In genomic region chr4:4805805-4806345, GRCh38 we compare ENCODE assay signal across 23 cellular contexts. TPM values are rescaled to one million over a fixed set of nuclear protein-coding genes. Genes with fewer than 3 reads are reported as not detected.
"Had no signal": no experiment of that assay in that cellular context is flagged by ENCODE, and none has a peak within 500 bp of the region (broad histone marks: within the 10 kb centered on the region; RNA-seq: fewer than 3 reads in every experiment).

No MANE protein-coding gene starts in this region.

- H3K27me3 ChIP-seq: spleen, upper lobe of right lung had no signal

- H3K9me3 Mint-ChIP-seq: activated T-helper 17 cell treated with anti-CD3 and anti-CD28 coated beads, Interleukin-2, amount 50 U/mL, for 72 hours had no signal

- H3K4me3 ChIP-seq: lower lobe of right lung, spleen, upper lobe of right lung had no signal

- H3K36me3 Mint-ChIP-seq: brain had no signal

- H3K4me1 ChIP-seq: lower lobe of right lung, spleen, upper lobe of right lung had no signal

- H3K9me3 ChIP-seq: lower lobe of right lung, upper lobe of right lung had no signal

- DNase-seq: activated B cell treated with CpG ODN at 0.5 μM for 24 hours; activated CD4-positive, alpha-beta T cell treated with anti-CD3 and anti-CD28 coated beads for 36 hours; activated CD4-positive, alpha-beta T cell treated with anti-CD3 and anti-CD28 coated beads, Interleukin-2, amount 50 U/mL, for 4 hours; activated CD8-positive, alpha-beta memory T cell treated with anti-CD3 and anti-CD28 coated beads for 24 hours; activated CD8-positive, alpha-beta memory T cell treated with anti-CD3 and anti-CD28 coated beads, Interleukin-2, amount 50 U/mL, for 4 hours; activated T-cell treated with anti-CD3 and anti-CD28 coated beads, Interleukin-2, amount 50 U/mL, for 24 hours; aorta; caudate nucleus; effector CD4-positive, alpha-beta T cell; foreskin fibroblast; kidney; lower lobe of right lung; naive thymus-derived CD4-positive, alpha-beta T cell; spleen; stimulated activated CD4-positive, alpha-beta T cell treated with anti-CD3 and anti-CD28 coated beads, Interleukin-4, amount 100 ng/mL, for 24 hours; stimulated activated naive CD4-positive, alpha-beta T cell treated with Interleukin-2 at 50 U/mL for 16 hours; T1000; upper lobe of right lung had no signal

- H3K36me3 ChIP-seq: lower lobe of right lung, spleen, upper lobe of right lung had no signal

- H3K27ac ChIP-seq: lower lobe of right lung, spleen, upper lobe of right lung had no signal

- H3K27me3 Mint-ChIP-seq: activated B cell treated with CpG ODN at 0.5 μM for 24 hours; brain; dendritic cell treated with granulocyte-macrophage colony-stimulating factor and Interleukin-4, amounts not matched to agents 40 ng/mL and 50 ng/mL, for 4 days; progenitor cell of endocrine pancreas had no signal

- H3K4me3 Mint-ChIP-seq: activated B cell treated with CpG ODN at 0.5 μM for 24 hours; activated CD4-positive, alpha-beta T cell treated with anti-CD3 and anti-CD28 coated beads for 36 hours; activated T-cell treated with anti-CD3 and anti-CD28 coated beads, Interleukin-2, amount 50 U/mL, for 24 hours; activated T-helper 17 cell treated with anti-CD3 and anti-CD28 coated beads, Interleukin-2, amount 50 U/mL, for 72 hours; brain; dendritic cell treated with granulocyte-macrophage colony-stimulating factor and Interleukin-4, amounts not matched to agents 40 ng/mL and 50 ng/mL, for 4 days; naive thymus-derived CD4-positive, alpha-beta T cell had no signal

- H3K4me1 Mint-ChIP-seq: activated B cell treated with CpG ODN at 0.5 μM for 24 hours; activated CD4-positive, alpha-beta T cell treated with anti-CD3 and anti-CD28 coated beads for 36 hours; activated T-helper 17 cell treated with anti-CD3 and anti-CD28 coated beads, Interleukin-2, amount 50 U/mL, for 72 hours; naive thymus-derived CD4-positive, alpha-beta T cell had no signal

- ATAC-seq: activated CD4-positive, alpha-beta T cell treated with anti-CD3 and anti-CD28 coated beads for 36 hours; activated naive CD4-positive, alpha-beta T cell treated with anti-CD3 and anti-CD28 coated beads, Interleukin-2, amount 50 U/mL, for 72 hours; activated T-helper 17 cell treated with anti-CD3 and anti-CD28 coated beads, Interleukin-2, amount 50 U/mL, for 72 hours; lower lobe of right lung; naive thymus-derived CD4-positive, alpha-beta T cell; upper lobe of right lung had no signal

- H3K27ac Mint-ChIP-seq: activated B cell treated with CpG ODN at 0.5 μM for 24 hours; activated CD4-positive, alpha-beta T cell treated with anti-CD3 and anti-CD28 coated beads for 36 hours; activated naive CD4-positive, alpha-beta T cell treated with anti-CD3 and anti-CD28 coated beads, Interleukin-2, amount 50 U/mL, for 72 hours; activated T-cell treated with anti-CD3 and anti-CD28 coated beads, Interleukin-2, amount 50 U/mL, for 24 hours; activated T-helper 17 cell treated with anti-CD3 and anti-CD28 coated beads, Interleukin-2, amount 50 U/mL, for 72 hours; dendritic cell treated with granulocyte-macrophage colony-stimulating factor and Interleukin-4, amounts not matched to agents 40 ng/mL and 50 ng/mL, for 4 days; naive thymus-derived CD4-positive, alpha-beta T cell had no signal

RNA-seq across cellular contexts. Expression of gene MSX1, which starts 53.6 kb away (rescaled TPM):
- total RNA-seq: activated B cell treated with CpG ODN at 0.5 μM for 24 hours; activated naive CD4-positive, alpha-beta T cell treated with anti-CD3 and anti-CD28 coated beads, Interleukin-2, amount 50 U/mL, for 72 hours; activated T-helper 17 cell treated with anti-CD3 and anti-CD28 coated beads, Interleukin-2, amount 50 U/mL, for 72 hours; naive thymus-derived CD4-positive, alpha-beta T cell had no signal
